22 cellular contexts compared by ENCODE assay signal in genomic region chr1:22600071-22600816, GRCh38. TPM values are rescaled to one million over a fixed set of nuclear protein-coding genes. Genes with fewer than 3 reads are reported as not detected.
DNase-seq lines count a peak whose midpoint lies in the region; ATAC-seq and TF ChIP-seq lines count a peak whose summit lies in the region.
"Had no signal": no experiment of that assay in that cellular context is flagged by ENCODE, and none has a peak within 500 bp of the region (broad histone marks: within the 10 kb centered on the region; RNA-seq: fewer than 3 reads in every experiment).

No MANE protein-coding gene starts in this region.

- H3K9ac ChIP-seq in endodermal cell (ENCODE audit: extremely low read depth, low read length, poor library complexity, severe bottlenecking), result no peak overlapping the region
- H3K9ac ChIP-seq: BLaER1 treated with 17β-estradiol and CSF1 and Interleukin-3, amounts not matched to agents 10 nM and 100 nM; SK-N-SH had no signal

- H3K4me1 Mint-ChIP-seq in MCF 10A (ENCODE audit: insufficient read depth, unreplicated experiment) (no peaks in the 10 kb centered on the region), endodermal cell (no peaks in the 10 kb centered on the region), T-cell (no peaks in the 10 kb centered on the region)

- H3K4me3 Mint-ChIP-seq in MCF 10A (ENCODE audit: unreplicated experiment) (no peak overlapping the region), endodermal cell (no peak overlapping the region), T-cell (no peak overlapping the region)
- H3K4me3 Mint-ChIP-seq: naive thymus-derived CD8-positive, alpha-beta T cell; stimulated activated naive CD8-positive, alpha-beta T cell treated with anti-CD3 and anti-CD28 coated beads, Interleukin-15, Interleukin-2, amounts not matched to agents 100 ng/mL and 50 ng/mL, for 24 hours had no signal

- H3K36me3 ChIP-seq in endodermal cell (ENCODE audit: control insufficient read depth, insufficient read depth, low read length), result no peaks in the 10 kb centered on the region
- H3K36me3 ChIP-seq in HAP-1 (replicated peaks), result no peaks in the 10 kb centered on the region
- H3K36me3 ChIP-seq in vagina, result no peaks in the 10 kb centered on the region
- H3K36me3 ChIP-seq: adrenal gland; BLaER1 treated with 17β-estradiol and CSF1 and Interleukin-3, amounts not matched to agents 10 nM and 100 nM had no signal

- H3K9me3 Mint-ChIP-seq in MCF 10A (ENCODE audit: unreplicated experiment) (no peaks in the 10 kb centered on the region), endodermal cell (no peaks in the 10 kb centered on the region), T-cell (no peaks in the 10 kb centered on the region)
- H3K9me3 Mint-ChIP-seq: naive thymus-derived CD8-positive, alpha-beta T cell; stimulated activated naive CD8-positive, alpha-beta T cell treated with anti-CD3 and anti-CD28 coated beads, Interleukin-15, Interleukin-2, amounts not matched to agents 100 ng/mL and 50 ng/mL, for 24 hours had no signal

- H3K36me3 Mint-ChIP-seq in MCF 10A (ENCODE audit: insufficient read depth, unreplicated experiment) (no peaks in the 10 kb centered on the region), endodermal cell (ENCODE audit: low read depth) (no peaks in the 10 kb centered on the region), T-cell (no peaks in the 10 kb centered on the region)
- H3K36me3 Mint-ChIP-seq: naive thymus-derived CD8-positive, alpha-beta T cell had no signal

- H3K27me3 ChIP-seq in endodermal cell (ENCODE audit: control insufficient read depth, insufficient read depth, low read length, poor library complexity, severe bottlenecking) (peaks cover 13% of the 10 kb centered on the region), HAP-1 (ENCODE audit: low read depth) (peaks cover 20% of the 10 kb centered on the region), vagina (no peaks in the 10 kb centered on the region)
- H3K27me3 ChIP-seq: BLaER1 treated with 17β-estradiol and CSF1 and Interleukin-3, amounts not matched to agents 10 nM and 100 nM had no signal

- CTCF ChIA-PET in MCF 10A (lab: Yijun Ruan, JAX), result interaction anchor here (0.9 kb wide), 1 partner anchor 42 kb away, joined by 3 read pairs; no protein-coding TSS in a partner anchor
- CTCF ChIA-PET in T-cell (lab: Charles Lee), result interaction anchor here in 1 of 2 donors (0.5 kb wide), 1 partner anchor 734 kb away, joined by 5 read pairs; no protein-coding TSS in a partner anchor

- POLR2A ChIA-PET in MCF 10A (lab: Yijun Ruan, JAX), result no interaction called here
- POLR2A ChIA-PET in T-cell (lab: Charles Lee), result no interaction called here

- WGBS in endodermal cell (ENCODE audit: insufficient coverage in 1 of 2, insufficient read length in 1 of 2), 2 experiments, result 73 to 85% methylated on average over 13 to 22 of the region's 22 CpGs

- peaks cover 62% of the 10 kb centered on the region for H3K27me3 Mint-ChIP-seq in MCF 10A (ENCODE audit: insufficient read depth, unreplicated experiment)
- peaks cover 20% of the 10 kb centered on the region for H3K27me3 Mint-ChIP-seq in endodermal cell (ENCODE audit: insufficient read depth)
- peaks cover 15 to 44% of the 10 kb centered on the region in 2 donors for H3K27me3 Mint-ChIP-seq in T-cell

- in situ Hi-C loops in T47D (cut with HindIII; ENCODE audit: low pct_unique_long_range_greater_than_20kb, low sequenced_read_pairs) (no loop called here), HAP-1 (cut with MboI; ENCODE audit: low sequenced_read_pairs) (no loop called here)

- H3K27ac ChIP-seq in endodermal cell (ENCODE audit: low read depth, low read length) (no peak overlapping the region), vagina (no peak overlapping the region)
- H3K27ac ChIP-seq: adrenal gland; BLaER1 treated with 17β-estradiol and CSF1 and Interleukin-3, amounts not matched to agents 10 nM and 100 nM had no signal

- no peak for ATAC-seq in T-cell (replicated peaks in 1 of 4)
- ATAC-seq: naive thymus-derived CD8-positive, alpha-beta T cell had no signal

- TF ChIP-seq CTCF in MCF 10A (IDR thresholded peaks at IDR 0.05; ENCODE audit: unreplicated experiment), result no peak
- TF ChIP-seq CTCF in endodermal cell (conservative IDR thresholded peaks at IDR 0.05), result no peak
- no peak for TF ChIP-seq CTCF in vagina (IDR thresholded peaks at IDR 0.05)

- H3K9me3 ChIP-seq in endodermal cell (ENCODE audit: control insufficient read depth, low read length), result no peaks in the 10 kb centered on the region
- no peaks in the 10 kb centered on the region for H3K9me3 ChIP-seq in HAP-1
- no peaks in the 10 kb centered on the region for H3K9me3 ChIP-seq in vagina
- H3K9me3 ChIP-seq: adrenal gland; BLaER1 treated with 17β-estradiol and CSF1 and Interleukin-3, amounts not matched to agents 10 nM and 100 nM; SK-N-SH had no signal

- BruUV-seq in MCF 10A (replicated peaks; lab: Mats Ljungman, UMichigan), result no TSS peak

- H3K4me3 ChIP-seq in endodermal cell (ENCODE audit: low read length) (no peak overlapping the region), HAP-1 (no peak overlapping the region), vagina (no peak overlapping the region)
- H3K4me3 ChIP-seq: adrenal gland; BLaER1 treated with 17β-estradiol and CSF1 and Interleukin-3, amounts not matched to agents 10 nM and 100 nM had no signal

- no peaks in the 10 kb centered on the region for H3K4me1 ChIP-seq in endodermal cell (ENCODE audit: control insufficient read depth, insufficient read depth, low read length)
- peaks cover 2% of the 10 kb centered on the region; the same call in 1 of the 2 replicates for H3K4me1 ChIP-seq in HAP-1
- no peaks in the 10 kb centered on the region for H3K4me1 ChIP-seq in vagina
- H3K4me1 ChIP-seq: adrenal gland had no signal

- peak; percentile 52 to 57 for DNase-seq in T47D (ENCODE audit: low read depth in 1 of 2, low spot score in 1 of 2)
- DNase-seq in MCF 10A (ENCODE audit: unreplicated experiment), result no peak
- peak; percentile 81 for DNase-seq in NCI-H2029 (lab: John Stamatoyannopoulos, UW)
- DNase-seq in endodermal cell, result peak; percentile 77
- no peak for DNase-seq in HAP-1 (ENCODE audit: low spot score in 2 of 2)
- DNase-seq in vagina (ENCODE audit: extremely low spot score in 2 of 2), result no peak
- DNase-seq in T-cell, result no peak
- DNase-seq in DMS79 (lab: John Stamatoyannopoulos, UW), result no peak
- DNase-seq: activated effector memory CD4-positive, alpha-beta T cell treated with anti-CD3 and anti-CD28 coated beads, Interleukin-2, amount 50 U/mL, for 16 hours; dermis blood vessel endothelial cell; mesenchymal stem cell; NCI-H1105; NCI-H2227 treated with DMSO at 0.1 percent for 48 hours; SK-N-SH had no signal

- H3K27ac Mint-ChIP-seq in MCF 10A (ENCODE audit: low read depth, unreplicated experiment) (no peak overlapping the region), endodermal cell (no peak overlapping the region), T-cell (no peak overlapping the region)
- H3K27ac Mint-ChIP-seq: naive thymus-derived CD8-positive, alpha-beta T cell; stimulated activated naive CD8-positive, alpha-beta T cell treated with anti-CD3 and anti-CD28 coated beads, Interleukin-15, Interleukin-2, amounts not matched to agents 100 ng/mL and 50 ng/mL, for 24 hours had no signal

- intact Hi-C loops in MCF 10A (cut with micrococcal nuclease) (no loop called here), vagina (cut with DNase I) (no loop called here)

- no peak for TF ChIP-seq POLR2A in vagina (IDR thresholded peaks at IDR 0.05)

RNA-seq across cellular contexts. Expression of gene C1QA, which starts 36.2 kb away (rescaled TPM):
- total RNA-seq in MCF 10A (2022), result not detected in 2 replicates
- not detected for total RNA-seq in endodermal cell
- not detected for polyA plus RNA-seq in endodermal cell (2013, experiment 1 of 2)
- not detected for polyA plus RNA-seq in endodermal cell (2013, experiment 2 of 2)
- 95.8 TPM for total RNA-seq in vagina
- total RNA-seq in T-cell, result 1 to 10 TPM in 2 of 5 donors, under 1 TPM in 2, not detected in 1; 0.33 to 1.3 (median 0.93) TPM
- total RNA-seq: A172, bronchial epithelial cell, dermis blood vessel endothelial cell, epithelial cell of proximal tubule had no signal
- polyA plus RNA-seq: naive thymus-derived CD8-positive, alpha-beta T cell; SK-N-SH had no signal

RNA-seq across cellular contexts. Expression of gene EPHA8, which starts 37.0 kb away (rescaled TPM):
- total RNA-seq in MCF 10A (2022) (not detected in 2 replicates), endodermal cell (1 to 10 TPM; 1.5 TPM), vagina (not detected), T-cell (under 1 TPM in 2 of 5 donors, not detected in 3; 0.09 to 0.15 TPM)
- 0.39 TPM for polyA plus RNA-seq in endodermal cell (2013, experiment 1 of 2)
- polyA plus RNA-seq in endodermal cell (2013, experiment 2 of 2), result 0.29 TPM
- total RNA-seq: A172; bronchial epithelial cell; dermis blood vessel endothelial cell; epithelial cell of proximal tubule; naive thymus-derived CD8-positive, alpha-beta T cell; skeletal muscle tissue had no signal
- polyA plus RNA-seq: naive thymus-derived CD8-positive, alpha-beta T cell had no signal

RNA-seq across cellular contexts. Expression of gene C1QC, which starts 43.2 kb away (rescaled TPM):
- not detected in 2 replicates for total RNA-seq in MCF 10A (2022)
- total RNA-seq in endodermal cell, result not detected
- polyA plus RNA-seq in endodermal cell (2013, experiment 1 of 2), result not detected
- not detected for polyA plus RNA-seq in endodermal cell (2013, experiment 2 of 2)
- 128 TPM for total RNA-seq in vagina
- total RNA-seq in T-cell, result 1 to 10 TPM in 1 of 5 donors, under 1 TPM in 2, not detected in 2; 0.62 to 1.9 (median 0.96) TPM
- total RNA-seq: A172, bronchial epithelial cell, dermis blood vessel endothelial cell, epithelial cell of proximal tubule had no signal
- polyA plus RNA-seq: naive thymus-derived CD8-positive, alpha-beta T cell; SK-N-SH had no signal

RNA-seq across cellular contexts. Expression of gene C1QB, which starts 52.8 kb away (rescaled TPM):
- total RNA-seq in MCF 10A (2022) (not detected in 2 replicates), endodermal cell (not detected), vagina (287 TPM), T-cell (1 to 10 TPM in 3 of 5 donors, not detected in 2; 1.1 to 1.3 (median 1.2) TPM)
- not detected for polyA plus RNA-seq in endodermal cell (2013, experiment 1 of 2)
- not detected for polyA plus RNA-seq in endodermal cell (2013, experiment 2 of 2)
- total RNA-seq: A172; bronchial epithelial cell; dermis blood vessel endothelial cell; epithelial cell of proximal tubule; naive thymus-derived CD8-positive, alpha-beta T cell had no signal
- polyA plus RNA-seq: naive thymus-derived CD8-positive, alpha-beta T cell; SK-N-SH had no signal

Comparison
In these comparisons a context has a peak if more than half of its experiments do, and no peak if none do; other contexts are left out.
1. DNase-seq: peak in T47D (2 of 2), NCI-H2029 (single experiment) and endodermal cell (single experiment); none in MCF 10A (single experiment), HAP-1 (0 of 2), vagina (0 of 2), T-cell (0 of 34) and DMS79 (single experiment).
2. RNA of gene C1QA, which starts 36.2 kb away (total RNA-seq): 95.8 TPM in vagina (single experiment); 0.33 to 1.3 TPM in T-cell, not detected in MCF 10A and not detected in endodermal cell; every median in the first group is over 10 times any median in the second.
3. RNA of gene C1QC, which starts 43.2 kb away (total RNA-seq): 128 TPM in vagina (single experiment); 0.62 to 1.9 TPM in T-cell, not detected in MCF 10A and not detected in endodermal cell; every median in the first group is over 10 times any median in the second.